Comparison of ENCODE assay signal across 2 cellular contexts in the genomic region with DNA sequence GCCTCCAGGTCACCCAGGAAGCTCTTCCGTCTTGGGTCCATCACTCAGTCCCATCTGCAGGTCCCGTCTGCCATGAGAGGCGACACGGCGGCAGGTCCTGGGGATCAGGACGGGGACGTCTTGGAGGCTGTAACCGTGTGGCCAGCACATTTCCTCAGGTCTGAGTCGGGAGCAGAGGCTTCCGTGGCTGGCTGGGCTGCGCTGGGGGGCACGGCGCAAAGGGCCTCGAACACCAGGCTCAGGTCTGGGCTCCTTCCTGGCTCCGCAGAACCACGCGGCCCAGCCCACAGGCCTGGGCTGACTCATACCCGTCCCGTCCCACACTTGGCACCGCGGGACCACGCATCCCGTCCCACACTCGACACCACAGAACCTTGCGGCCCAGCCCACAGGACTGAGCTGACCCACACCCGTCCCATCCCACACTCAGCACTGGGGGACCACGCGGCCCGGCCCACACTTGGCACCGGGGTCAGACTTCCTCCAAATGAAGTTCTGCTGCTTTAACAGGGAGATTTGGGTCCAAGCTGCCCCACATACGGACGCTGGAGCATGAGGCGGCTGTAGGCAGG.
A peak's percentile ranks its signal among the peaks of the same experiment; 100 is the strongest.
TF ChIP-seq lines count a peak whose summit lies in the region.

No MANE protein-coding gene starts in this region.

TF ChIP-seq in GM12878, 131 proteins besides CTCF, POLR2A, EP300 and RAD21 (continues in another document):
- TF ChIP-seq HCFC1 (IDR thresholded peaks at IDR 0.05; ENCODE audit: low read length) (no peak), NFIC (IDR thresholded peaks at IDR 0.05; ENCODE audit: low read depth, low read length) (no peak), SIX5 (IDR thresholded peaks at IDR 0.05; ENCODE audit: low read depth, low read length, severe bottlenecking) (no peak), MEF2A (IDR thresholded peaks at IDR 0.05; ENCODE audit: insufficient read depth, low read depth, low read length) (no peak), LARP7 (IDR thresholded peaks at IDR 0.05) (no peak), NFYA (IDR thresholded peaks at IDR 0.05; ENCODE audit: borderline replicate concordance, low read depth, low read length) (no peak), CEBPB (IDR thresholded peaks at IDR 0.05; ENCODE audit: borderline replicate concordance in 1 of 2, low read depth in 2 of 2, low read length in 2 of 2) (no peak), MXI1 (IDR thresholded peaks at IDR 0.05; ENCODE audit: low read depth, low read length) (no peak), SMAD5 (IDR thresholded peaks at IDR 0.05; ENCODE audit: low read depth) (no peak), POLR2AphosphoS2 (IDR thresholded peaks at IDR 0.05; ENCODE audit: low read depth, low read length) (no peak), GABPA (IDR thresholded peaks at IDR 0.05; ENCODE audit: low read depth) (no peak)
- TF ChIP-seq, protein P1, sequence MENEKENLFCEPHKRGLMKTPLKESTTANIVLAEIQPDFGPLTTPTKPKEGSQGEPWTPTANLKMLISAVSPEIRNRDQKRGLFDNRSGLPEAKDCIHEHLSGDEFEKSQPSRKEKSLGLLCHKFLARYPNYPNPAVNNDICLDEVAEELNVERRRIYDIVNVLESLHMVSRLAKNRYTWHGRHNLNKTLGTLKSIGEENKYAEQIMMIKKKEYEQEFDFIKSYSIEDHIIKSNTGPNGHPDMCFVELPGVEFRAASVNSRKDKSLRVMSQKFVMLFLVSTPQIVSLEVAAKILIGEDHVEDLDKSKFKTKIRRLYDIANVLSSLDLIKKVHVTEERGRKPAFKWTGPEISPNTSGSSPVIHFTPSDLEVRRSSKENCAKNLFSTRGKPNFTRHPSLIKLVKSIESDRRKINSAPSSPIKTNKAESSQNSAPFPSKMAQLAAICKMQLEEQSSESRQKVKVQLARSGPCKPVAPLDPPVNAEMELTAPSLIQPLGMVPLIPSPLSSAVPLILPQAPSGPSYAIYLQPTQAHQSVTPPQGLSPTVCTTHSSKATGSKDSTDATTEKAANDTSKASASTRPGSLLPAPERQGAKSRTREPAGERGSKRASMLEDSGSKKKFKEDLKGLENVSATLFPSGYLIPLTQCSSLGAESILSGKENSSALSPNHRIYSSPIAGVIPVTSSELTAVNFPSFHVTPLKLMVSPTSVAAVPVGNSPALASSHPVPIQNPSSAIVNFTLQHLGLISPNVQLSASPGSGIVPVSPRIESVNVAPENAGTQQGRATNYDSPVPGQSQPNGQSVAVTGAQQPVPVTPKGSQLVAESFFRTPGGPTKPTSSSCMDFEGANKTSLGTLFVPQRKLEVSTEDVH (IDR thresholded peaks at IDR 0.05; ENCODE audit: low read depth, partially characterized antibody) = no peak
- TF ChIP-seq, protein P2, sequence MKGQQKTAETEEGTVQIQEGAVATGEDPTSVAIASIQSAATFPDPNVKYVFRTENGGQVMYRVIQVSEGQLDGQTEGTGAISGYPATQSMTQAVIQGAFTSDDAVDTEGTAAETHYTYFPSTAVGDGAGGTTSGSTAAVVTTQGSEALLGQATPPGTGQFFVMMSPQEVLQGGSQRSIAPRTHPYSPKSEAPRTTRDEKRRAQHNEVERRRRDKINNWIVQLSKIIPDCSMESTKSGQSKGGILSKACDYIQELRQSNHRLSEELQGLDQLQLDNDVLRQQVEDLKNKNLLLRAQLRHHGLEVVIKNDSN (IDR thresholded peaks at IDR 0.05; ENCODE audit: borderline replicate concordance, extremely low read length, insufficient read depth, low read depth, low read length) = no peak
- TF ChIP-seq, protein P3, sequence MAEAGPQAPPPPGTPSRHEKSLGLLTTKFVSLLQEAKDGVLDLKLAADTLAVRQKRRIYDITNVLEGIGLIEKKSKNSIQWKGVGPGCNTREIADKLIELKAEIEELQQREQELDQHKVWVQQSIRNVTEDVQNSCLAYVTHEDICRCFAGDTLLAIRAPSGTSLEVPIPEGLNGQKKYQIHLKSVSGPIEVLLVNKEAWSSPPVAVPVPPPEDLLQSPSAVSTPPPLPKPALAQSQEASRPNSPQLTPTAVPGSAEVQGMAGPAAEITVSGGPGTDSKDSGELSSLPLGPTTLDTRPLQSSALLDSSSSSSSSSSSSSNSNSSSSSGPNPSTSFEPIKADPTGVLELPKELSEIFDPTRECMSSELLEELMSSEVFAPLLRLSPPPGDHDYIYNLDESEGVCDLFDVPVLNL (IDR thresholded peaks at IDR 0.05; ENCODE audit: low read depth, low read length) = no peak
- TF ChIP-seq, protein P4, sequence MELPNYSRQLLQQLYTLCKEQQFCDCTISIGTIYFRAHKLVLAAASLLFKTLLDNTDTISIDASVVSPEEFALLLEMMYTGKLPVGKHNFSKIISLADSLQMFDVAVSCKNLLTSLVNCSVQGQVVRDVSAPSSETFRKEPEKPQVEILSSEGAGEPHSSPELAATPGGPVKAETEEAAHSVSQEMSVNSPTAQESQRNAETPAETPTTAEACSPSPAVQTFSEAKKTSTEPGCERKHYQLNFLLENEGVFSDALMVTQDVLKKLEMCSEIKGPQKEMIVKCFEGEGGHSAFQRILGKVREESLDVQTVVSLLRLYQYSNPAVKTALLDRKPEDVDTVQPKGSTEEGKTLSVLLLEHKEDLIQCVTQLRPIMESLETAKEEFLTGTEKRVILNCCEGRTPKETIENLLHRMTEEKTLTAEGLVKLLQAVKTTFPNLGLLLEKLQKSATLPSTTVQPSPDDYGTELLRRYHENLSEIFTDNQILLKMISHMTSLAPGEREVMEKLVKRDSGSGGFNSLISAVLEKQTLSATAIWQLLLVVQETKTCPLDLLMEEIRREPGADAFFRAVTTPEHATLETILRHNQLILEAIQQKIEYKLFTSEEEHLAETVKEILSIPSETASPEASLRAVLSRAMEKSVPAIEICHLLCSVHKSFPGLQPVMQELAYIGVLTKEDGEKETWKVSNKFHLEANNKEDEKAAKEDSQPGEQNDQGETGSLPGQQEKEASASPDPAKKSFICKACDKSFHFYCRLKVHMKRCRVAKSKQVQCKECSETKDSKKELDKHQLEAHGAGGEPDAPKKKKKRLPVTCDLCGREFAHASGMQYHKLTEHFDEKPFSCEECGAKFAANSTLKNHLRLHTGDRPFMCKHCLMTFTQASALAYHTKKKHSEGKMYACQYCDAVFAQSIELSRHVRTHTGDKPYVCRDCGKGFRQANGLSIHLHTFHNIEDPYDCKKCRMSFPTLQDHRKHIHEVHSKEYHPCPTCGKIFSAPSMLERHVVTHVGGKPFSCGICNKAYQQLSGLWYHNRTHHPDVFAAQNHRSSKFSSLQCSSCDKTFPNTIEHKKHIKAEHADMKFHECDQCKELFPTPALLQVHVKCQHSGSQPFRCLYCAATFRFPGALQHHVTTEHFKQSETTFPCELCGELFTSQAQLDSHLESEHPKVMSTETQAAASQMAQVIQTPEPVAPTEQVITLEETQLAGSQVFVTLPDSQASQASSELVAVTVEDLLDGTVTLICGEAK (IDR thresholded peaks at IDR 0.05; ENCODE audit: borderline replicate concordance) = no peak
- TF ChIP-seq, protein P5, sequence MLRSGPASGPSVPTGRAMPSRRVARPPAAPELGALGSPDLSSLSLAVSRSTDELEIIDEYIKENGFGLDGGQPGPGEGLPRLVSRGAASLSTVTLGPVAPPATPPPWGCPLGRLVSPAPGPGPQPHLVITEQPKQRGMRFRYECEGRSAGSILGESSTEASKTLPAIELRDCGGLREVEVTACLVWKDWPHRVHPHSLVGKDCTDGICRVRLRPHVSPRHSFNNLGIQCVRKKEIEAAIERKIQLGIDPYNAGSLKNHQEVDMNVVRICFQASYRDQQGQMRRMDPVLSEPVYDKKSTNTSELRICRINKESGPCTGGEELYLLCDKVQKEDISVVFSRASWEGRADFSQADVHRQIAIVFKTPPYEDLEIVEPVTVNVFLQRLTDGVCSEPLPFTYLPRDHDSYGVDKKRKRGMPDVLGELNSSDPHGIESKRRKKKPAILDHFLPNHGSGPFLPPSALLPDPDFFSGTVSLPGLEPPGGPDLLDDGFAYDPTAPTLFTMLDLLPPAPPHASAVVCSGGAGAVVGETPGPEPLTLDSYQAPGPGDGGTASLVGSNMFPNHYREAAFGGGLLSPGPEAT (IDR thresholded peaks at IDR 0.05; ENCODE audit: low read depth) = no peak

TF ChIP-seq in HepG2, 621 proteins besides CTCF, POLR2A, EP300 and RAD21:
- TF ChIP-seq, protein P6, sequence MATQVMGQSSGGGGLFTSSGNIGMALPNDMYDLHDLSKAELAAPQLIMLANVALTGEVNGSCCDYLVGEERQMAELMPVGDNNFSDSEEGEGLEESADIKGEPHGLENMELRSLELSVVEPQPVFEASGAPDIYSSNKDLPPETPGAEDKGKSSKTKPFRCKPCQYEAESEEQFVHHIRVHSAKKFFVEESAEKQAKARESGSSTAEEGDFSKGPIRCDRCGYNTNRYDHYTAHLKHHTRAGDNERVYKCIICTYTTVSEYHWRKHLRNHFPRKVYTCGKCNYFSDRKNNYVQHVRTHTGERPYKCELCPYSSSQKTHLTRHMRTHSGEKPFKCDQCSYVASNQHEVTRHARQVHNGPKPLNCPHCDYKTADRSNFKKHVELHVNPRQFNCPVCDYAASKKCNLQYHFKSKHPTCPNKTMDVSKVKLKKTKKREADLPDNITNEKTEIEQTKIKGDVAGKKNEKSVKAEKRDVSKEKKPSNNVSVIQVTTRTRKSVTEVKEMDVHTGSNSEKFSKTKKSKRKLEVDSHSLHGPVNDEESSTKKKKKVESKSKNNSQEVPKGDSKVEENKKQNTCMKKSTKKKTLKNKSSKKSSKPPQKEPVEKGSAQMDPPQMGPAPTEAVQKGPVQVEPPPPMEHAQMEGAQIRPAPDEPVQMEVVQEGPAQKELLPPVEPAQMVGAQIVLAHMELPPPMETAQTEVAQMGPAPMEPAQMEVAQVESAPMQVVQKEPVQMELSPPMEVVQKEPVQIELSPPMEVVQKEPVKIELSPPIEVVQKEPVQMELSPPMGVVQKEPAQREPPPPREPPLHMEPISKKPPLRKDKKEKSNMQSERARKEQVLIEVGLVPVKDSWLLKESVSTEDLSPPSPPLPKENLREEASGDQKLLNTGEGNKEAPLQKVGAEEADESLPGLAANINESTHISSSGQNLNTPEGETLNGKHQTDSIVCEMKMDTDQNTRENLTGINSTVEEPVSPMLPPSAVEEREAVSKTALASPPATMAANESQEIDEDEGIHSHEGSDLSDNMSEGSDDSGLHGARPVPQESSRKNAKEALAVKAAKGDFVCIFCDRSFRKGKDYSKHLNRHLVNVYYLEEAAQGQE (IDR thresholded peaks at IDR 0.05; ENCODE audit: borderline replicate concordance in 1 of 2, low read depth in 1 of 2, low read length in 2 of 2) = no peak
- TF ChIP-seq AGO2 (optimal IDR thresholded peaks at IDR 0.05; ENCODE audit: low read depth, low read length) = peak; percentile 56
TF ChIP-seq in HepG2: peak in this region for 1.
